ENCODE assay signal across 22 cellular contexts in genomic region chr3:106231086-106231485, GRCh38.
DNase-seq lines count a peak whose midpoint lies in the region; ATAC-seq and TF ChIP-seq lines count a peak whose summit lies in the region.
"Had no signal": no experiment of that assay in that cellular context is flagged by ENCODE, and none has a peak within 500 bp of the region (broad histone marks: within the 10 kb centered on the region; RNA-seq: fewer than 3 reads in every experiment).

No MANE protein-coding gene starts in this region.

- no peak overlapping the region for H3K4me2 ChIP-seq in GM23248 (ENCODE audit: unreplicated experiment)
- H3K4me2 ChIP-seq: A549 had no signal

- H3K79me2 ChIP-seq in GM23248 (ENCODE audit: insufficient read depth): no peaks in the 10 kb centered on the region

- H3K4me1 ChIP-seq in GM23248 (ENCODE audit: insufficient read depth) (peaks cover 36% of the 10 kb centered on the region), colonic mucosa (no peaks in the 10 kb centered on the region)
- H3K4me1 ChIP-seq: A549, adrenal gland, tibial nerve had no signal

- H4K20me1 ChIP-seq in GM23248 (ENCODE audit: insufficient read depth): no peaks in the 10 kb centered on the region

- peaks cover 5% of the 10 kb centered on the region; the same call in 1 of the 2 replicates for H3F3A ChIP-seq in GM23248 (ENCODE audit: insufficient read depth)

- H3K9me3 ChIP-seq in GM23248 (ENCODE audit: low read depth) (no peaks in the 10 kb centered on the region), colonic mucosa (no peaks in the 10 kb centered on the region)
- H3K9me3 ChIP-seq: A549, adrenal gland, tibial nerve had no signal

- H3K27me3 ChIP-seq in GM23248 (replicated peaks; ENCODE audit: insufficient read depth) (no peaks in the 10 kb centered on the region), colonic mucosa (no peaks in the 10 kb centered on the region)
- H3K27me3 ChIP-seq: adrenal gland, tibial nerve had no signal

- no peaks in the 10 kb centered on the region for H3K27me3 Mint-ChIP-seq in activated CD4-positive, alpha-beta T cell treated with anti-CD3 and anti-CD28 coated beads, Interleukin-2, amount 10 ng/mL, durations not matched to agents 7 days and 5 days
- no peaks in the 10 kb centered on the region for H3K27me3 Mint-ChIP-seq in activated T-helper 2 cell treated with anti-CD3 and anti-CD28 coated beads, Interferon-gamma antibody, Interleukin-2, Interleukin-4, amounts not matched to agents 10 μg/mL and 5 μg/mL and 100 μg/mL, durations not matched to agents 14 hours and 24 hours and 36 hours (ENCODE audit: low read depth)
- no peaks in the 10 kb centered on the region for H3K27me3 Mint-ChIP-seq in natural killer cell (ENCODE audit: low read depth in 2 of 2)
- H3K27me3 Mint-ChIP-seq: B cell, brain, naive B cell had no signal

- no peak for TF ChIP-seq CTCF in natural killer cell (IDR thresholded peaks at IDR 0.05)
- no peak for TF ChIP-seq CTCF in colonic mucosa (IDR thresholded peaks at IDR 0.05)

- intact Hi-C loops in activated T-helper 2 cell treated with anti-CD3 and anti-CD28 coated beads, Interferon-gamma antibody, Interleukin-2, Interleukin-4, amounts not matched to agents 10 μg/mL and 5 μg/mL and 100 μg/mL, durations not matched to agents 14 hours and 24 hours and 36 hours (cut with micrococcal nuclease): loop anchor here (1.0 kb wide), 2 partner anchors 16 to 102 kb away; no protein-coding TSS in a partner anchor
- intact Hi-C loops in natural killer cell (cut with micrococcal nuclease): no loop called here
- intact Hi-C loops in colonic mucosa (cut with DNase I): no loop called here

- H3K27ac Mint-ChIP-seq in activated CD4-positive, alpha-beta T cell treated with anti-CD3 and anti-CD28 coated beads, Interleukin-2, amount 10 ng/mL, durations not matched to agents 7 days and 5 days: peak overlapping the region; percentile 90
- peak overlapping the region; percentile 94 for H3K27ac Mint-ChIP-seq in activated T-helper 2 cell treated with anti-CD3 and anti-CD28 coated beads, Interferon-gamma antibody, Interleukin-2, Interleukin-4, amounts not matched to agents 10 μg/mL and 5 μg/mL and 100 μg/mL, durations not matched to agents 14 hours and 24 hours and 36 hours
- peak overlapping the region; percentile 8 to 57 for H3K27ac Mint-ChIP-seq in natural killer cell
- H3K27ac Mint-ChIP-seq: B cell, brain had no signal

- no peaks in the 10 kb centered on the region for H3K36me3 ChIP-seq in GM23248 (ENCODE audit: low read depth)
- no peaks in the 10 kb centered on the region for H3K36me3 ChIP-seq in colonic mucosa
- H3K36me3 ChIP-seq: adrenal gland, tibial nerve had no signal

- H3K9me3 Mint-ChIP-seq in activated CD4-positive, alpha-beta T cell treated with anti-CD3 and anti-CD28 coated beads, Interleukin-2, amount 10 ng/mL, durations not matched to agents 7 days and 5 days: peaks cover 52% of the 10 kb centered on the region
- peaks cover 48% of the 10 kb centered on the region for H3K9me3 Mint-ChIP-seq in activated T-helper 2 cell treated with anti-CD3 and anti-CD28 coated beads, Interferon-gamma antibody, Interleukin-2, Interleukin-4, amounts not matched to agents 10 μg/mL and 5 μg/mL and 100 μg/mL, durations not matched to agents 14 hours and 24 hours and 36 hours
- peaks cover 0 to 2% of the 10 kb centered on the region in 2 donors for H3K9me3 Mint-ChIP-seq in natural killer cell

- H3K4me3 ChIP-seq in GM23248: no peak overlapping the region
- H3K4me3 ChIP-seq in colonic mucosa: no peak overlapping the region
- H3K4me3 ChIP-seq: A549, adrenal gland, SK-N-MC, tibial nerve had no signal

- POLR2A ChIA-PET in activated CD4-positive, alpha-beta T cell treated with anti-CD3 and anti-CD28 coated beads, Interleukin-2, amount 10 ng/mL, durations not matched to agents 7 days and 5 days (lab: Charles Lee): no interaction called here

- CTCF ChIA-PET in activated CD4-positive, alpha-beta T cell treated with anti-CD3 and anti-CD28 coated beads, Interleukin-2, amount 10 ng/mL, durations not matched to agents 7 days and 5 days (lab: Charles Lee): no interaction called here

- H3K36me3 Mint-ChIP-seq in activated CD4-positive, alpha-beta T cell treated with anti-CD3 and anti-CD28 coated beads, Interleukin-2, amount 10 ng/mL, durations not matched to agents 7 days and 5 days (ENCODE audit: low read depth): peaks cover 48% of the 10 kb centered on the region
- peaks cover 55% of the 10 kb centered on the region for H3K36me3 Mint-ChIP-seq in activated T-helper 2 cell treated with anti-CD3 and anti-CD28 coated beads, Interferon-gamma antibody, Interleukin-2, Interleukin-4, amounts not matched to agents 10 μg/mL and 5 μg/mL and 100 μg/mL, durations not matched to agents 14 hours and 24 hours and 36 hours (ENCODE audit: low read depth)
- no peaks in the 10 kb centered on the region for H3K36me3 Mint-ChIP-seq in natural killer cell
- H3K36me3 Mint-ChIP-seq: brain had no signal

- WGBS in GM23248 (ENCODE audit: low coverage in 1 of 2, low lambda C conversion rate in 2 of 2, missing lambda C conversion rate in 2 of 2), 2 experiments: 97% methylated on average over 1 of the region's 1 CpG

- H3K4me3 Mint-ChIP-seq in activated CD4-positive, alpha-beta T cell treated with anti-CD3 and anti-CD28 coated beads, Interleukin-2, amount 10 ng/mL, durations not matched to agents 7 days and 5 days: peak overlapping the region; percentile 39
- peak overlapping the region; percentile 58 for H3K4me3 Mint-ChIP-seq in activated T-helper 2 cell treated with anti-CD3 and anti-CD28 coated beads, Interferon-gamma antibody, Interleukin-2, Interleukin-4, amounts not matched to agents 10 μg/mL and 5 μg/mL and 100 μg/mL, durations not matched to agents 14 hours and 24 hours and 36 hours (ENCODE audit: low read depth)
- H3K4me3 Mint-ChIP-seq in natural killer cell: peak overlapping the region; percentile 80
- H3K4me3 Mint-ChIP-seq: B cell, brain, mesothelial cell of epicardium, naive B cell had no signal

- H3K9ac ChIP-seq in GM23248: no peak overlapping the region
- H3K9ac ChIP-seq in colonic mucosa (ENCODE audit: low read depth in 2 of 2, low read length in 2 of 2): no peak overlapping the region

- H2AFZ ChIP-seq in GM23248: peak overlapping the region; percentile 62

- H3K9me2 ChIP-seq in GM23248 (ENCODE audit: insufficient read depth): no peaks in the 10 kb centered on the region

- DNase-seq in activated CD4-positive, alpha-beta T cell treated with anti-CD3 and anti-CD28 coated beads, Interleukin-2, amount 10 ng/mL, durations not matched to agents 7 days and 5 days: no peak
- DNase-seq in activated CD4-positive, alpha-beta T cell treated with anti-CD3 and anti-CD28 coated beads, Interleukin-2, amount 50 U/mL, for 4 hours: no peak
- DNase-seq in GM23248 (no peak), natural killer cell (no peak), colonic mucosa (no peak), erythroblast (lab: John Stamatoyannopoulos, UW) (no peak), OCI-M2 (lab: John Stamatoyannopoulos, UW; ENCODE audit: unreplicated experiment) (no peak)
- DNase-seq in activated T-helper 2 cell treated with anti-CD3 and anti-CD28 coated beads, Interferon-gamma antibody, Interleukin-2, Interleukin-4, amounts not matched to agents 10 μg/mL and 5 μg/mL and 100 μg/mL, durations not matched to agents 14 hours and 24 hours and 36 hours (ENCODE audit: low spot score): no peak
- DNase-seq: adrenal gland, DMS79, H7, Karpas-422, naive B cell, NCI-H146, NCI-H446 had no signal

- in situ Hi-C loops in GM23248 (cut with MboI): no loop called here

- H3K4me1 Mint-ChIP-seq in activated CD4-positive, alpha-beta T cell treated with anti-CD3 and anti-CD28 coated beads, Interleukin-2, amount 10 ng/mL, durations not matched to agents 7 days and 5 days: peaks cover 46% of the 10 kb centered on the region
- peaks cover 43% of the 10 kb centered on the region for H3K4me1 Mint-ChIP-seq in activated T-helper 2 cell treated with anti-CD3 and anti-CD28 coated beads, Interferon-gamma antibody, Interleukin-2, Interleukin-4, amounts not matched to agents 10 μg/mL and 5 μg/mL and 100 μg/mL, durations not matched to agents 14 hours and 24 hours and 36 hours (ENCODE audit: low read depth)
- H3K4me1 Mint-ChIP-seq in natural killer cell: peaks cover 37 to 38% of the 10 kb centered on the region in 2 donors
- H3K4me1 Mint-ChIP-seq: brain had no signal

- H3K27ac ChIP-seq in GM23248 (no peak overlapping the region), colonic mucosa (no peak overlapping the region)
- H3K27ac ChIP-seq: A549, adrenal gland, SK-N-MC, tibial nerve had no signal

- TF ChIP-seq POLR2A in erythroblast (IDR thresholded peaks at IDR 0.05; ENCODE audit: low read length): no peak

- ATAC-seq in natural killer cell: no peak
- ATAC-seq: A549, HepG2 had no signal

Comparison
In these comparisons a context has a peak if more than half of its experiments do, and no peak if none do; other contexts are left out.
1. H3K27ac Mint-ChIP-seq: peak in every context shown above with its lines; median percentile 94 in activated T-helper 2 cell treated with anti-CD3 and anti-CD28 coated beads, Interferon-gamma antibody, Interleukin-2, Interleukin-4, amounts not matched to agents 10 μg/mL and 5 μg/mL and 100 μg/mL, durations not matched to agents 14 hours and 24 hours and 36 hours; 90 in activated CD4-positive, alpha-beta T cell treated with anti-CD3 and anti-CD28 coated beads, Interleukin-2, amount 10 ng/mL, durations not matched to agents 7 days and 5 days; 32 in natural killer cell.